In the genomic region with DNA sequence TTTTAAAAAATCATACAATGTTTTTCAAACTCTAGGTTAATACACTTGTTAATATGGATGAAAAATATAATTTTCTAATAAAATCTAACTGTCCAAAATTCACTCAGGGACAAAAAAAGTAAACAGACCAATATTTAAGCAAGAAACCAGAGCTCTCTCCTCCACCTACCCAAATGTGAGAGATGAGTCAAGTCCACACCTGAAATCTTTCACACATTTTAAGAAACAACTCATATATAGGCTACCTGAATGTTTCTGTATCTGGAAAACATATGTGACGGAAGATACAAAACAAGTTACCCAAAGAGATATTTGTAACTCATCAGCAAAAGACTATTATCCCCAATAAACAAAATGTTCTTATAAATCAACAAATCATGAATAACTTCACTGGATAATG, we compare ENCODE assay signal across 27 cellular contexts. TPM values are rescaled to one million over a fixed set of nuclear protein-coding genes. Genes with fewer than 3 reads are reported as not detected.
DNase-seq lines count a peak whose midpoint lies in the region; ATAC-seq, FAIRE-seq and TF ChIP-seq lines count a peak whose summit lies in the region.
"Had no signal": no experiment of that assay in that cellular context is flagged by ENCODE, and none has a peak within 500 bp of the region (broad histone marks: within the 10 kb centered on the region; RNA-seq: fewer than 3 reads in every experiment).

No MANE protein-coding gene starts in this region.

- H4K20me1 ChIP-seq in GM23248 (ENCODE audit: insufficient read depth) (no peaks in the 10 kb centered on the region), astrocyte (ENCODE audit: insufficient read depth, low read length) (peaks cover 26% of the 10 kb centered on the region)

- peak overlapping the region; percentile 20 for H3K27ac Mint-ChIP-seq in astrocyte (ENCODE audit: unreplicated experiment)
- H3K27ac Mint-ChIP-seq: activated CD4-positive, alpha-beta T cell treated with anti-CD3 and anti-CD28 coated beads for 36 hours; activated naive CD4-positive, alpha-beta T cell treated with anti-CD3 and anti-CD28 coated beads, Interleukin-2, amount 50 U/mL, for 24 hours; activated T-cell treated with anti-CD3 and anti-CD28 coated beads, Interleukin-2, amount 50 U/mL, for 24 hours; stimulated activated naive CD8-positive, alpha-beta T cell treated with anti-CD3 and anti-CD28 coated beads, Interleukin-15, Interleukin-2, amounts not matched to agents 100 ng/mL and 50 ng/mL, for 24 hours had no signal

- peak overlapping the region; percentile 90 for H3K27ac ChIP-seq in ACC112 (ENCODE audit: low read depth, low read length)
- peak overlapping the region; percentile 90 for H3K27ac ChIP-seq in GM23248
- H3K27ac ChIP-seq in astrocyte (ENCODE audit: low read depth, low read length), result no peak overlapping the region
- peak overlapping the region; percentile 72 for H3K27ac ChIP-seq in psoas muscle
- H3K27ac ChIP-seq in effector memory CD4-positive, alpha-beta T cell (ENCODE audit: insufficient read depth, low read length, poor library complexity, severe bottlenecking), result no peak overlapping the region
- H3K27ac ChIP-seq: ascending aorta, lower lobe of right lung had no signal

- intact Hi-C loops in psoas muscle (cut with DNase I), result loop anchor here in 1 of 2 donors (5.0 kb wide), 1 partner anchor 68 kb away; no protein-coding TSS in a partner anchor

- H3K36me3 Mint-ChIP-seq in astrocyte (ENCODE audit: low read depth, unreplicated experiment), result peaks cover 3% of the 10 kb centered on the region

- H3K9me2 ChIP-seq in GM23248 (ENCODE audit: insufficient read depth), result no peaks in the 10 kb centered on the region

- H3K4me1 ChIP-seq in ACC112 (ENCODE audit: control insufficient read depth, insufficient read depth, low read length, unreplicated experiment) (peaks cover 43% of the 10 kb centered on the region), GM23248 (ENCODE audit: insufficient read depth) (peaks cover 53% of the 10 kb centered on the region), astrocyte (ENCODE audit: insufficient read depth, low read length) (peaks cover 25% of the 10 kb centered on the region), psoas muscle (peaks cover 70% of the 10 kb centered on the region)
- H3K4me1 ChIP-seq in effector memory CD4-positive, alpha-beta T cell (ENCODE audit: control insufficient read depth, insufficient read depth, low read length, poor library complexity, severe bottlenecking), result no peaks in the 10 kb centered on the region

- H3K9me3 ChIP-seq in GM23248 (ENCODE audit: low read depth) (no peaks in the 10 kb centered on the region), astrocyte (ENCODE audit: insufficient read depth, low read depth, low read length) (no peaks in the 10 kb centered on the region), psoas muscle (no peaks in the 10 kb centered on the region)
- H3K9me3 ChIP-seq in effector memory CD4-positive, alpha-beta T cell (ENCODE audit: control insufficient read depth, low read length), result no peaks in the 10 kb centered on the region
- H3K9me3 ChIP-seq: ascending aorta, HAP-1, lower lobe of right lung had no signal

- H3K4me1 Mint-ChIP-seq in astrocyte (ENCODE audit: low read depth, unreplicated experiment), result peaks cover 30% of the 10 kb centered on the region

- H2AFZ ChIP-seq in ACC112 (ENCODE audit: low read length, unreplicated experiment) (peak overlapping the region; percentile 5), GM23248 (no peak overlapping the region), astrocyte (ENCODE audit: low read depth, low read length) (no peak overlapping the region)

- no peak overlapping the region for H3K4me3 Mint-ChIP-seq in astrocyte (ENCODE audit: unreplicated experiment)
- H3K4me3 Mint-ChIP-seq: activated CD4-positive, alpha-beta T cell treated with anti-CD3 and anti-CD28 coated beads for 36 hours; activated naive CD4-positive, alpha-beta T cell treated with anti-CD3 and anti-CD28 coated beads, Interleukin-2, amount 50 U/mL, for 24 hours; activated T-cell treated with anti-CD3 and anti-CD28 coated beads, Interleukin-2, amount 50 U/mL, for 24 hours; stimulated activated naive CD8-positive, alpha-beta T cell treated with anti-CD3 and anti-CD28 coated beads, Interleukin-15, Interleukin-2, amounts not matched to agents 100 ng/mL and 50 ng/mL, for 24 hours; T-helper 17 cell had no signal

- DNase-seq in GM23248 (no peak), astrocyte (ENCODE audit: low read depth) (no peak), psoas muscle (no peak), activated gamma-delta T cell (lab: John Stamatoyannopoulos, UW) (no peak), HPDE6-E6E7 (ENCODE audit: extremely low spot score) (no peak)
- no peak for DNase-seq in effector memory CD4-positive, alpha-beta T cell
- DNase-seq: activated CD4-positive, alpha-beta T cell treated with anti-CD3 and anti-CD28 coated beads for 36 hours; activated CD8-positive, alpha-beta memory T cell treated with anti-CD3 and anti-CD28 coated beads for 24 hours; activated T-cell treated with anti-CD3 and anti-CD28 coated beads, Interleukin-2, amount 50 U/mL, for 24 hours; C1 segment of cervical spinal cord; cerebellar nuclear complex; hypothalamus; kidney; lower lobe of right lung; NCI-H1048; NCI-H187 treated with DMSO at 0.1 percent for 48 hours; NCI-H226; NCI-H82; stimulated activated CD4-positive, alpha-beta T cell treated with anti-CD3 and anti-CD28 coated beads, Interleukin-4, amount 100 ng/mL, for 4 hours; T-helper 17 cell; trophoblast cell had no signal

- no peaks in the 10 kb centered on the region for H3K9me3 Mint-ChIP-seq in astrocyte (ENCODE audit: unreplicated experiment)
- H3K9me3 Mint-ChIP-seq: activated naive CD4-positive, alpha-beta T cell treated with anti-CD3 and anti-CD28 coated beads, Interleukin-2, amount 50 U/mL, for 24 hours; activated T-cell treated with anti-CD3 and anti-CD28 coated beads, Interleukin-2, amount 50 U/mL, for 24 hours; stimulated activated naive CD8-positive, alpha-beta T cell treated with anti-CD3 and anti-CD28 coated beads, Interleukin-15, Interleukin-2, amounts not matched to agents 100 ng/mL and 50 ng/mL, for 24 hours had no signal

- no peak for FAIRE-seq in astrocyte (lab: Jason Lieb, UNC)

- H3F3A ChIP-seq in GM23248 (ENCODE audit: insufficient read depth), result peaks cover 45% of the 10 kb centered on the region

- H3K36me3 ChIP-seq in ACC112 (ENCODE audit: insufficient read depth, low read length) (no peaks in the 10 kb centered on the region), GM23248 (ENCODE audit: low read depth) (no peaks in the 10 kb centered on the region), astrocyte (ENCODE audit: insufficient read depth, low read length) (no peaks in the 10 kb centered on the region), psoas muscle (ENCODE audit: insufficient read depth in 1 of 2, low read depth in 1 of 2) (no peaks in the 10 kb centered on the region)
- no peaks in the 10 kb centered on the region for H3K36me3 ChIP-seq in effector memory CD4-positive, alpha-beta T cell (ENCODE audit: control insufficient read depth, insufficient read depth, low read length)
- H3K36me3 ChIP-seq: ascending aorta, HAP-1, lower lobe of right lung had no signal

- H3K79me2 ChIP-seq in ACC112 (ENCODE audit: control insufficient read depth, insufficient read depth, low read length, unreplicated experiment), result peaks cover 78% of the 10 kb centered on the region
- peaks cover 93% of the 10 kb centered on the region for H3K79me2 ChIP-seq in GM23248 (ENCODE audit: insufficient read depth)
- H3K79me2 ChIP-seq in astrocyte (ENCODE audit: insufficient read depth, low read length), result peaks cover 78% of the 10 kb centered on the region

- in situ Hi-C loops in GM23248 (cut with MboI), result no loop called here

- H3K9ac ChIP-seq in GM23248 (no peak overlapping the region), astrocyte (ENCODE audit: low read length) (no peak overlapping the region)

- ATAC-seq in psoas muscle (no peak), GM18502 (IDR thresholded peaks at IDR 0.05; ENCODE audit: poor library complexity, unreplicated experiment) (no peak)
- ATAC-seq: activated CD4-positive, alpha-beta T cell treated with anti-CD3 and anti-CD28 coated beads for 36 hours; lower lobe of right lung; T-helper 17 cell had no signal

- no peaks in the 10 kb centered on the region for H3K27me3 Mint-ChIP-seq in astrocyte (ENCODE audit: low read depth, unreplicated experiment)
- H3K27me3 Mint-ChIP-seq: activated naive CD4-positive, alpha-beta T cell treated with anti-CD3 and anti-CD28 coated beads, Interleukin-2, amount 50 U/mL, for 24 hours; activated T-cell treated with anti-CD3 and anti-CD28 coated beads, Interleukin-2, amount 50 U/mL, for 24 hours; stimulated activated naive CD8-positive, alpha-beta T cell treated with anti-CD3 and anti-CD28 coated beads, Interleukin-15, Interleukin-2, amounts not matched to agents 100 ng/mL and 50 ng/mL, for 24 hours had no signal

- WGBS in GM23248 (ENCODE audit: low coverage in 1 of 2, low lambda C conversion rate in 2 of 2, missing lambda C conversion rate in 2 of 2), 2 experiments, result 98 to 100% methylated on average over 1 of the region's 1 CpG
- 91 to 100% (median 93%) methylated on average over 1 of the region's 1 CpG for WGBS in psoas muscle, 3 donors

- H3K4me2 ChIP-seq in GM23248 (ENCODE audit: unreplicated experiment), result no peak overlapping the region
- H3K4me2 ChIP-seq in astrocyte (ENCODE audit: low read length), result no peak overlapping the region

- H3K4me3 ChIP-seq in ACC112 (ENCODE audit: low read depth, low read length), result no peak overlapping the region
- no peak overlapping the region for H3K4me3 ChIP-seq in GM23248
- no peak overlapping the region for H3K4me3 ChIP-seq in astrocyte (ENCODE audit: insufficient read depth, low read depth, low read length)
- peak overlapping the region; percentile 50 for H3K4me3 ChIP-seq in psoas muscle
- no peak overlapping the region for H3K4me3 ChIP-seq in effector memory CD4-positive, alpha-beta T cell (ENCODE audit: insufficient read depth, low read depth, low read length, poor library complexity, severe bottlenecking)
- H3K4me3 ChIP-seq: ascending aorta, HAP-1, lower lobe of right lung had no signal

- H3K27me3 ChIP-seq in ACC112 (ENCODE audit: insufficient read depth, low read length) (no peaks in the 10 kb centered on the region), GM23248 (replicated peaks; ENCODE audit: insufficient read depth) (no peaks in the 10 kb centered on the region), astrocyte (ENCODE audit: insufficient read depth, low read length) (no peaks in the 10 kb centered on the region), psoas muscle (ENCODE audit: insufficient read depth in 3 of 3, low read length in 2 of 3) (no peaks in the 10 kb centered on the region)
- H3K27me3 ChIP-seq in effector memory CD4-positive, alpha-beta T cell (replicated peaks; ENCODE audit: control insufficient read depth, insufficient read depth, low read length, poor library complexity, severe bottlenecking), result no peaks in the 10 kb centered on the region
- H3K27me3 ChIP-seq: ascending aorta had no signal

- TF ChIP-seq CTCF in astrocyte (IDR thresholded peaks at IDR 0.05; ENCODE audit: insufficient read depth, low read depth, low read length) (no peak), psoas muscle (IDR thresholded peaks at IDR 0.05) (no peak)

RNA-seq across cellular contexts. Expression of a gene that starts 20.2 kb away (rescaled TPM):
- 18.0 and 29.4 TPM in 2 replicates for total RNA-seq in GM23248 (2014; rRNA removed; shearing (Covaris generic))
- polyA plus RNA-seq in GM23248 (2016; fragmentation: Nextera tagmentation; extraction: Ambion mirVana) (16.1 and 17.8 TPM in 2 replicates), psoas muscle (1 to 10 TPM; 2.4 to 8.1 (median 2.7) TPM)
- total RNA-seq in astrocyte (55.9 and 59.8 TPM in 2 replicates), psoas muscle (10 to 100 TPM in 3 of 4 donors, 1 to 10 TPM in 1; 9.6 to 20.6 (median 17.2) TPM)

Comparison
In these comparisons a context has a peak if more than half of its experiments do, and no peak if none do; other contexts are left out.
1. H3K27ac ChIP-seq: peak in ACC112 (single experiment), GM23248 (single experiment) and psoas muscle (single experiment); none in astrocyte (single experiment) and effector memory CD4-positive, alpha-beta T cell (single experiment).